In the genomic region with DNA sequence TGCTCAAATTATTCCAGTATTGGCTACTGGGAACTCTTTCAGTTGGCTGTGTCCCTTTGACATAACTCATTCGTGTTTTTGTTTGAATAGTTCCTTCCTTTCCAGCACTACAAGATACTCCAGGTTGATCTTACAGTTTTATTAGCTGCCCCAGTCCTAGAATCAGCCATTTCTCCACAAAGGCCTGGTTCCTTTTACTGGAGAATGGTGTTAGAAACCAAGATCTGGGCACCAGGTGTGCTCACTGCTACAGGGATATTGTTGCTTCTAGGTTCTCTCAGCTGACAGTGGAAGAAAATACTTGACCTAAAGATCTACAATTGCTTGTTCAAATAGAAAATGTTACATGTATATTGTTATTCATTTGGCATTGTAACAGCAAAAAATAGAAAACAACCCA, we compare ENCODE assay signal across 17 cellular contexts. TPM values are rescaled to one million over a fixed set of nuclear protein-coding genes. Genes with fewer than 3 reads are reported as not detected.
DNase-seq lines count a peak whose midpoint lies in the region; ATAC-seq and TF ChIP-seq lines count a peak whose summit lies in the region.
"Had no signal": no experiment of that assay in that cellular context is flagged by ENCODE, and none has a peak within 500 bp of the region (broad histone marks: within the 10 kb centered on the region; RNA-seq: fewer than 3 reads in every experiment).

No MANE protein-coding gene starts in this region.

- peaks cover 80% of the 10 kb centered on the region for H3K4me1 Mint-ChIP-seq in activated naive CD4-positive, alpha-beta T cell treated with anti-CD3 and anti-CD28 coated beads for 36 hours (ENCODE audit: low read depth)
- H3K4me1 Mint-ChIP-seq in activated naive CD8-positive, alpha-beta T cell treated with anti-CD3 and anti-CD28 coated beads, Interleukin-2, amount 10 ng/mL, durations not matched to agents 7 days and 5 days: peaks cover 50% of the 10 kb centered on the region
- peaks cover 75% of the 10 kb centered on the region for H3K4me1 Mint-ChIP-seq in stimulated activated memory B cell treated with anti-CD40 and anti-IgM and Interleukin-4, amounts not matched to agents 10 μg/mL and 1 μg/mL and 100 μg/mL, for 72 hours
- H3K4me1 Mint-ChIP-seq in osteocyte (ENCODE audit: unreplicated experiment): peaks cover 26% of the 10 kb centered on the region

- no peaks in the 10 kb centered on the region for H3K36me3 ChIP-seq in Loucy (ENCODE audit: insufficient read depth, low read length)
- H3K36me3 ChIP-seq: stomach had no signal

- no peaks in the 10 kb centered on the region for H3K27me3 Mint-ChIP-seq in activated naive CD4-positive, alpha-beta T cell treated with anti-CD3 and anti-CD28 coated beads for 36 hours (ENCODE audit: low read depth)
- H3K27me3 Mint-ChIP-seq in activated naive CD8-positive, alpha-beta T cell treated with anti-CD3 and anti-CD28 coated beads, Interleukin-2, amount 10 ng/mL, durations not matched to agents 7 days and 5 days: no peaks in the 10 kb centered on the region
- no peaks in the 10 kb centered on the region for H3K27me3 Mint-ChIP-seq in stimulated activated memory B cell treated with anti-CD40 and anti-IgM and Interleukin-4, amounts not matched to agents 10 μg/mL and 1 μg/mL and 100 μg/mL, for 72 hours
- H3K27me3 Mint-ChIP-seq in osteocyte (ENCODE audit: unreplicated experiment): no peaks in the 10 kb centered on the region

- H3K9ac ChIP-seq in Loucy (ENCODE audit: low read depth, low read length, poor library complexity, severe bottlenecking): no peak overlapping the region

- H2AFZ ChIP-seq in Loucy (ENCODE audit: low read length): no peak overlapping the region

- DNase-seq in activated naive CD4-positive, alpha-beta T cell treated with anti-CD3 and anti-CD28 coated beads for 36 hours: no peak
- DNase-seq in activated naive CD4-positive, alpha-beta T cell treated with anti-CD3 and anti-CD28 coated beads, Interleukin-2, amount 50 U/mL, for 16 hours: no peak
- no peak for DNase-seq in activated naive CD8-positive, alpha-beta T cell treated with anti-CD3 and anti-CD28 coated beads, Interleukin-2, amount 10 ng/mL, durations not matched to agents 7 days and 5 days
- no peak for DNase-seq in osteocyte (ENCODE audit: extremely low spot score, unreplicated experiment)
- DNase-seq in central memory CD4-positive, alpha-beta T cell: no peak
- DNase-seq: activated CD4-positive, CD25-positive, alpha-beta regulatory T cell treated with anti-CD3 and anti-CD28 coated beads, Interleukin-2, amount 50 U/mL, for 72 hours; cortex of kidney; foreskin melanocyte; midbrain; NCI-H187; NCI-H510A treated with DMSO at 0.1 percent for 48 hours; retina; Right ventricle myocardium superior; stomach had no signal

- TF ChIP-seq CTCF in Loucy (conservative IDR thresholded peaks at IDR 0.05; ENCODE audit: low read length) (no peak), osteocyte (IDR thresholded peaks at IDR 0.05) (no peak)

- peak overlapping the region; percentile 61 for H3K4me2 ChIP-seq in Loucy (ENCODE audit: low read depth, low read length, poor library complexity, severe bottlenecking)

- POLR2A ChIA-PET in activated naive CD8-positive, alpha-beta T cell treated with anti-CD3 and anti-CD28 coated beads, Interleukin-2, amount 10 ng/mL, durations not matched to agents 7 days and 5 days (lab: Charles Lee): interaction anchor here (0.9 to 2.7 kb wide), 6 partner anchors 10 to 121 kb away, joined by 3 to 28 read pairs (median 3); a partner anchor contains a TSS

- H3K36me3 Mint-ChIP-seq in activated naive CD4-positive, alpha-beta T cell treated with anti-CD3 and anti-CD28 coated beads for 36 hours (ENCODE audit: low read depth): peaks cover 8% of the 10 kb centered on the region
- peaks cover 31% of the 10 kb centered on the region for H3K36me3 Mint-ChIP-seq in activated naive CD8-positive, alpha-beta T cell treated with anti-CD3 and anti-CD28 coated beads, Interleukin-2, amount 10 ng/mL, durations not matched to agents 7 days and 5 days
- peaks cover 16% of the 10 kb centered on the region for H3K36me3 Mint-ChIP-seq in stimulated activated memory B cell treated with anti-CD40 and anti-IgM and Interleukin-4, amounts not matched to agents 10 μg/mL and 1 μg/mL and 100 μg/mL, for 72 hours
- peaks cover 9% of the 10 kb centered on the region for H3K36me3 Mint-ChIP-seq in osteocyte (ENCODE audit: unreplicated experiment)

- peak overlapping the region; percentile 78 for H3K4me3 Mint-ChIP-seq in activated naive CD4-positive, alpha-beta T cell treated with anti-CD3 and anti-CD28 coated beads for 36 hours
- peak overlapping the region; percentile 92 for H3K4me3 Mint-ChIP-seq in activated naive CD8-positive, alpha-beta T cell treated with anti-CD3 and anti-CD28 coated beads, Interleukin-2, amount 10 ng/mL, durations not matched to agents 7 days and 5 days
- H3K4me3 Mint-ChIP-seq in stimulated activated memory B cell treated with anti-CD40 and anti-IgM and Interleukin-4, amounts not matched to agents 10 μg/mL and 1 μg/mL and 100 μg/mL, for 72 hours: no peak overlapping the region
- H3K4me3 Mint-ChIP-seq in osteocyte (ENCODE audit: unreplicated experiment): no peak overlapping the region

- intact Hi-C loops in activated naive CD4-positive, alpha-beta T cell treated with anti-CD3 and anti-CD28 coated beads for 36 hours (cut with micrococcal nuclease): loop anchor here (1.0 to 2.0 kb wide), 8 partner anchors 21 to 331 kb away; no protein-coding TSS in a partner anchor

- CTCF ChIA-PET in activated naive CD4-positive, alpha-beta T cell treated with anti-CD3 and anti-CD28 coated beads for 36 hours (lab: Charles Lee): interaction anchor here (0.6 to 1.7 kb wide), 8 partner anchors 11 to 302 kb away, joined by 3 to 8 read pairs (median 4); no protein-coding TSS in a partner anchor

- H3K27me3 ChIP-seq in Loucy (ENCODE audit: insufficient read depth, low read length, poor library complexity, severe bottlenecking): no peaks in the 10 kb centered on the region
- H3K27me3 ChIP-seq: stomach had no signal

- peaks cover 44% of the 10 kb centered on the region for H3K4me1 ChIP-seq in Loucy (ENCODE audit: insufficient read depth, low read length, poor library complexity, severe bottlenecking)

- peak; percentile 2 for ATAC-seq in activated naive CD8-positive, alpha-beta T cell treated with anti-CD3 and anti-CD28 coated beads, Interleukin-2, amount 10 ng/mL, durations not matched to agents 7 days and 5 days (ENCODE audit: low read depth)
- no peak for ATAC-seq in stimulated activated memory B cell treated with anti-CD40 and anti-IgM and Interleukin-4, amounts not matched to agents 10 μg/mL and 1 μg/mL and 100 μg/mL, for 72 hours
- ATAC-seq in GM18858 (IDR thresholded peaks at IDR 0.05; ENCODE audit: unreplicated experiment): no peak

- peaks cover 41% of the 10 kb centered on the region for H4K20me1 ChIP-seq in Loucy (ENCODE audit: insufficient read depth, low read length, poor library complexity, severe bottlenecking)

- H3K79me2 ChIP-seq in Loucy (ENCODE audit: insufficient read depth, low read length): peaks cover 94% of the 10 kb centered on the region

- peak overlapping the region; percentile 96 for H3K27ac Mint-ChIP-seq in activated naive CD4-positive, alpha-beta T cell treated with anti-CD3 and anti-CD28 coated beads for 36 hours
- peak overlapping the region; percentile 98 for H3K27ac Mint-ChIP-seq in activated naive CD8-positive, alpha-beta T cell treated with anti-CD3 and anti-CD28 coated beads, Interleukin-2, amount 10 ng/mL, durations not matched to agents 7 days and 5 days
- H3K27ac Mint-ChIP-seq in stimulated activated memory B cell treated with anti-CD40 and anti-IgM and Interleukin-4, amounts not matched to agents 10 μg/mL and 1 μg/mL and 100 μg/mL, for 72 hours: peak overlapping the region; percentile 40
- H3K27ac Mint-ChIP-seq in osteocyte (ENCODE audit: unreplicated experiment): no peak overlapping the region

- H3K9me3 Mint-ChIP-seq in activated naive CD4-positive, alpha-beta T cell treated with anti-CD3 and anti-CD28 coated beads for 36 hours: peaks cover 5% of the 10 kb centered on the region
- peaks cover 6% of the 10 kb centered on the region for H3K9me3 Mint-ChIP-seq in activated naive CD8-positive, alpha-beta T cell treated with anti-CD3 and anti-CD28 coated beads, Interleukin-2, amount 10 ng/mL, durations not matched to agents 7 days and 5 days
- no peaks in the 10 kb centered on the region for H3K9me3 Mint-ChIP-seq in stimulated activated memory B cell treated with anti-CD40 and anti-IgM and Interleukin-4, amounts not matched to agents 10 μg/mL and 1 μg/mL and 100 μg/mL, for 72 hours
- peaks cover 17% of the 10 kb centered on the region for H3K9me3 Mint-ChIP-seq in osteocyte (ENCODE audit: unreplicated experiment)

- H3K9me2 ChIP-seq in Loucy (replicated peaks; ENCODE audit: low read depth, low read length): no peaks in the 10 kb centered on the region

- H3K4me3 ChIP-seq in Loucy (ENCODE audit: low read length, poor library complexity, severe bottlenecking): peak overlapping the region; percentile 60
- H3K4me3 ChIP-seq: stomach had no signal

- H3F3A ChIP-seq in Loucy (ENCODE audit: low read depth): peaks cover 11% of the 10 kb centered on the region

- H3K9me3 ChIP-seq in Loucy (ENCODE audit: insufficient read depth, low read depth, low read length): 0 out of 2 replicates have a peak, but pooled peaks cover 9% of the 10 kb centered on the region
- H3K9me3 ChIP-seq: stomach had no signal

RNA-seq across cellular contexts. Expression of a gene that starts 21.9 kb away (rescaled TPM):
- total RNA-seq in activated naive CD4-positive, alpha-beta T cell treated with anti-CD3 and anti-CD28 coated beads for 36 hours: 10 to 100 TPM; 41.4 to 45.8 TPM
- 10 to 100 TPM; 51.7 to 60.6 TPM for total RNA-seq in activated naive CD8-positive, alpha-beta T cell treated with anti-CD3 and anti-CD28 coated beads, Interleukin-2, amount 10 ng/mL, durations not matched to agents 7 days and 5 days
- 33.8 and 37.2 TPM in 2 replicates for total RNA-seq in osteocyte

Comparison
In these comparisons a context has a peak if more than half of its experiments do, and no peak if none do; other contexts are left out.
1. H3K4me3 Mint-ChIP-seq: peak in activated naive CD4-positive, alpha-beta T cell treated with anti-CD3 and anti-CD28 coated beads for 36 hours (single experiment) and activated naive CD8-positive, alpha-beta T cell treated with anti-CD3 and anti-CD28 coated beads, Interleukin-2, amount 10 ng/mL, durations not matched to agents 7 days and 5 days (single experiment); none in stimulated activated memory B cell treated with anti-CD40 and anti-IgM and Interleukin-4, amounts not matched to agents 10 μg/mL and 1 μg/mL and 100 μg/mL, for 72 hours (single experiment) and osteocyte (single experiment).